In the genomic region with DNA sequence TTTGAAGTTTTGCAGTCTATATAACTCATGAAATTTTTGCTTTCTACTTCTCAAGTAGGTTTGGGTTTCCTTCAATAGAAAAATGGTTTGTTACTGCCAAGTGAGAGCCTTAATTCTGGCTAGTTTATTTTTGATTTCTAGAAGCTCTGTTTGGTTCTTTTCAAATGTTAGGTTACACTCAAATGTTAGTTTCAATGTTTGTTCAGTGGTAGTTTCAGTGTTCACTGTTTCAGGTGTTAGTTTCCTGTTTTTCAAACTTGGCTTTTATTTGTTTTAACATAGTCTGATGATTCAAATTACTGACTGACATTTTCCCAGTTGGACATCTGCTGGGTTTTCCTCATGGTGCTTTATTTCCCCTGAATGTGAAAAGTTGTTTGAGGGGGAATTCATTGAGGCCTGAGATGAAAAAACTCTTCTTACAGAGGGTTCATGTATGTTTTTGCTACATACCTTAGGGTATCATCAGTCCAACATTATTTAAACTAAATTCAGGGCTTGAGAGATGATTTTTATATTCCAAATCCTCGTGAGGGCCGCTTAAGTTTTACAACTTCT, we compare ENCODE assay signal across 15 cellular contexts.
DNase-seq lines count a peak whose midpoint lies in the region; ATAC-seq, FAIRE-seq and TF ChIP-seq lines count a peak whose summit lies in the region.
"Had no signal": no experiment of that assay in that cellular context is flagged by ENCODE, and none has a peak within 500 bp of the region (broad histone marks: within the 10 kb centered on the region; RNA-seq: fewer than 3 reads in every experiment).

No MANE protein-coding gene starts in this region.

- in situ Hi-C loops in K562 (cut with MboI) = no loop called here

- WGBS in K562 (ENCODE audit: insufficient coverage, low coverage, missing lambda C conversion rate) = 93% methylated on average over 2 of the region's 2 CpGs

- peaks cover 4% of the 10 kb centered on the region for H3K36me3 Mint-ChIP-seq in activated T-cell treated with anti-CD3 and anti-CD28 coated beads, Interleukin-2, amount 50 U/mL, for 4 hours (ENCODE audit: insufficient read depth)
- H3K36me3 Mint-ChIP-seq in stimulated activated naive B cell treated with anti-CD40 and anti-IgM and Interleukin-4, amounts not matched to agents 10 μg/mL and 1 μg/mL and 100 μg/mL, for 72 hours = peaks cover 7 to 34% of the 10 kb centered on the region in 2 donors

- H3K4me1 ChIP-seq in SJCRH30 (peaks cover 42% of the 10 kb centered on the region), K562 (replicated peaks in 1 of 2; ENCODE audit: control insufficient read depth in 2 of 2, insufficient read depth in 2 of 2, low read length in 2 of 2) (peaks cover 9 to 25% of the 10 kb centered on the region in 2 experiments)

- H3K9ac ChIP-seq in K562 (ENCODE audit: insufficient read depth in 1 of 2, low read depth in 2 of 2, low read length in 2 of 2) = no peak overlapping the region

- TF ChIP-seq CTCF in K562 (IDR thresholded peaks at IDR 0.05 in 2 of 3, conservative IDR thresholded peaks at IDR 0.05 in 1 of 3; ENCODE audit: insufficient read depth in 2 of 3, low read depth in 1 of 3, low read length in 3 of 3) (no peak), omental fat pad (IDR thresholded peaks at IDR 0.05) (no peak)

- CTCF ChIA-PET in K562 (lab: Yijun Ruan, JAX; ENCODE audit: low intra/inter-chr PET ratio) = no interaction called here

- peaks cover 35% of the 10 kb centered on the region for H4K20me1 ChIP-seq in K562 (replicated peaks; ENCODE audit: control insufficient read depth, insufficient read depth, low read length)

- H3K4me3 Mint-ChIP-seq in activated T-cell treated with anti-CD3 and anti-CD28 coated beads, Interleukin-2, amount 50 U/mL, for 4 hours = no peak overlapping the region
- H3K4me3 Mint-ChIP-seq in stimulated activated naive B cell treated with anti-CD40 and anti-IgM and Interleukin-4, amounts not matched to agents 10 μg/mL and 1 μg/mL and 100 μg/mL, for 72 hours = peak overlapping the region; percentile 32 to 69

- TF ChIP-seq POLR2A in K562 (conservative IDR thresholded peaks at IDR 0.05) = no peak

- no peak overlapping the region for H3K4me2 ChIP-seq in K562 (ENCODE audit: insufficient read depth, low read length)

- no peaks in the 10 kb centered on the region for H3K9me1 ChIP-seq in K562 (ENCODE audit: control insufficient read depth, insufficient read depth, low read length)

- no peaks in the 10 kb centered on the region for H3K9me3 Mint-ChIP-seq in activated T-cell treated with anti-CD3 and anti-CD28 coated beads, Interleukin-2, amount 50 U/mL, for 4 hours
- peaks cover 0 to 5% of the 10 kb centered on the region in 2 donors for H3K9me3 Mint-ChIP-seq in stimulated activated naive B cell treated with anti-CD40 and anti-IgM and Interleukin-4, amounts not matched to agents 10 μg/mL and 1 μg/mL and 100 μg/mL, for 72 hours

- no peak for DNase-seq in activated T-cell treated with anti-CD3 and anti-CD28 coated beads, Interleukin-2, amount 50 U/mL, for 4 hours
- no peak for DNase-seq in activated T-cell treated with anti-CD3 and anti-CD28 coated beads, Interleukin-2, amount 50 U/mL, for 48 hours
- DNase-seq in SJCRH30 (no peak), K562 (ENCODE audit: extremely low read depth in 1 of 4, low spot score in 3 of 4) (no peak), NCI-H1930 (lab: John Stamatoyannopoulos, UW) (no peak), SKM-1 (lab: John Stamatoyannopoulos, UW; ENCODE audit: unreplicated experiment) (no peak), omental fat pad (ENCODE audit: low spot score) (no peak)
- DNase-seq in stimulated activated naive B cell treated with anti-CD40 and anti-IgM and Interleukin-4, amounts not matched to agents 10 μg/mL and 1 μg/mL and 100 μg/mL, for 72 hours = no peak
- DNase-seq: activated CD4-positive, alpha-beta T cell treated with anti-CD3 and anti-CD28 coated beads for 1 hour; activated gamma-delta T cell treated with Interleukin-2 at 50 U/mL for 16 hours; NCI-H1092; NK-92 treated with Interleukin-12 subunit alpha and Interleukin-12 subunit beta, amount 100 ng/mL, for 24 hours; spleen had no signal

- ATAC-seq in activated T-cell treated with anti-CD3 and anti-CD28 coated beads, Interleukin-2, amount 50 U/mL, for 4 hours = peak; percentile 21 to 39
- ATAC-seq in K562 (no peak), omental fat pad (ENCODE audit: low FRiP score) (no peak)
- peak in 1 of 2 donors; percentile 53 for ATAC-seq in stimulated activated naive B cell treated with anti-CD40 and anti-IgM and Interleukin-4, amounts not matched to agents 10 μg/mL and 1 μg/mL and 100 μg/mL, for 72 hours (replicated peaks)

- H3K9me3 ChIP-seq in SJCRH30 (replicated peaks) (no peaks in the 10 kb centered on the region), K562 (replicated peaks; ENCODE audit: control insufficient read depth, insufficient read depth, low read depth, low read length) (no peaks in the 10 kb centered on the region)

- POLR2A ChIA-PET in K562 (lab: Yijun Ruan, JAX) = interaction anchor here (1.0 to 1.3 kb wide), 3 partner anchors 15 to 1213 kb away, joined by 3 to 4 read pairs (median 3); no protein-coding TSS in a partner anchor

- no peak overlapping the region for H3K4me3 ChIP-seq in SJCRH30
- no peak overlapping the region for H3K4me3 ChIP-seq in K562
- H3K4me3 ChIP-seq: spleen had no signal

- H3K27ac Mint-ChIP-seq in stimulated activated naive B cell treated with anti-CD40 and anti-IgM and Interleukin-4, amounts not matched to agents 10 μg/mL and 1 μg/mL and 100 μg/mL, for 72 hours = peak overlapping the region; percentile 82
- H3K27ac Mint-ChIP-seq: progenitor cell of endocrine pancreas had no signal

- H3K27me3 ChIP-seq in SJCRH30 (no peaks in the 10 kb centered on the region), K562 (ENCODE audit: control insufficient read depth in 2 of 2, insufficient read depth in 2 of 2, low read length in 2 of 2) (no peaks in the 10 kb centered on the region)
- H3K27me3 ChIP-seq: spleen had no signal

- no peak overlapping the region for H2AFZ ChIP-seq in K562 (ENCODE audit: low read depth, low read length)

- H3K4me1 Mint-ChIP-seq in activated T-cell treated with anti-CD3 and anti-CD28 coated beads, Interleukin-2, amount 50 U/mL, for 4 hours (ENCODE audit: low read depth) = peaks cover 95% of the 10 kb centered on the region
- H3K4me1 Mint-ChIP-seq in stimulated activated naive B cell treated with anti-CD40 and anti-IgM and Interleukin-4, amounts not matched to agents 10 μg/mL and 1 μg/mL and 100 μg/mL, for 72 hours = peaks cover 69 to 92% of the 10 kb centered on the region in 2 donors

- no peaks in the 10 kb centered on the region for H3K36me3 ChIP-seq in SJCRH30
- H3K36me3 ChIP-seq in K562 (ENCODE audit: control insufficient read depth, insufficient read depth, low read length) = no peaks in the 10 kb centered on the region
- H3K36me3 ChIP-seq: spleen had no signal

- H3K27ac ChIP-seq in SJCRH30 (0 out of 2 replicates have a peak overlapping the region, but pooled peaks have one; percentile 5), K562 (ENCODE audit: extremely low read depth, low read depth, low read length) (no peak overlapping the region)

- TF ChIP-seq EP300 in K562 (IDR thresholded peaks at IDR 0.05; ENCODE audit: low read length) = no peak

- BruUV-seq in K562 (replicated peaks; lab: Mats Ljungman, UMichigan) = no TSS peak

- peaks cover 87% of the 10 kb centered on the region for H3K79me2 ChIP-seq in K562 (ENCODE audit: control insufficient read depth, insufficient read depth, low read length)

- intact Hi-C loops in K562 (cut with micrococcal nuclease) = no loop called here

- H3K27me3 Mint-ChIP-seq in activated T-cell treated with anti-CD3 and anti-CD28 coated beads, Interleukin-2, amount 50 U/mL, for 4 hours (ENCODE audit: low read depth) = no peaks in the 10 kb centered on the region
- H3K27me3 Mint-ChIP-seq in stimulated activated naive B cell treated with anti-CD40 and anti-IgM and Interleukin-4, amounts not matched to agents 10 μg/mL and 1 μg/mL and 100 μg/mL, for 72 hours = no peaks in the 10 kb centered on the region
- H3K27me3 Mint-ChIP-seq: progenitor cell of endocrine pancreas had no signal

- FAIRE-seq in K562 (lab: Jason Lieb, UNC) = no peak
- FAIRE-seq: G401.6 had no signal

- TF ChIP-seq RAD21 in K562 (CRISPR knock-in tag; conservative IDR thresholded peaks at IDR 0.05 in 1 of 2, IDR thresholded peaks at IDR 0.05 in 1 of 2) = no peak

TF ChIP-seq in K562, 482 proteins besides CTCF, POLR2A, EP300 and RAD21:
- TF ChIP-seq ZNF41 (CRISPR knock-in tag; conservative IDR thresholded peaks at IDR 0.05) (peak; percentile 100), CBX3 (IDR thresholded peaks at IDR 0.05; ENCODE audit: borderline replicate concordance in 1 of 2, low read length in 2 of 2) (peak in 1 of 2 experiments; percentile 70; a peak in 1 of 3 replicates), TCFL5 (CRISPR knock-in tag; conservative IDR thresholded peaks at IDR 0.05) (no peak)
- TF ChIP-seq, protein P1, sequence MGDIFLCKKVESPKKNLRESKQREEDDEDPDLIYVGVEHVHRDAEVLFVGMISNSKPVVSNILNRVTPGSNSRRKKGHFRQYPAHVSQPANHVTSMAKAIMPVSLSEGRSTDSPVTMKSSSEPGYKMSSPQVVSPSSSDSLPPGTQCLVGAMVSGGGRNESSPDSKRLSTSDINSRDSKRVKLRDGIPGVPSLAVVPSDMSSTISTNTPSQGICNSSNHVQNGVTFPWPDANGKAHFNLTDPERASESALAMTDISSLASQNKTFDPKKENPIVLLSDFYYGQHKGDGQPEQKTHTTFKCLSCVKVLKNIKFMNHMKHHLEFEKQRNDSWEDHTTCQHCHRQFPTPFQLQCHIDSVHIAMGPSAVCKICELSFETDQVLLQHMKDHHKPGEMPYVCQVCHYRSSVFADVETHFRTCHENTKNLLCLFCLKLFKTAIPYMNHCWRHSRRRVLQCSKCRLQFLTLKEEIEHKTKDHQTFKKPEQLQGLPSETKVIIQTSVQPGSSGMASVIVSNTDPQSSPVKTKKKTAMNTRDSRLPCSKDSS (IDR thresholded peaks at IDR 0.05; ENCODE audit: low read depth, partially characterized antibody) = peak; percentile 51

Comparison
In these comparisons a context has a peak if more than half of its experiments do, and no peak if none do; other contexts are left out.
1. ATAC-seq: peak in activated T-cell treated with anti-CD3 and anti-CD28 coated beads, Interleukin-2, amount 50 U/mL, for 4 hours (2 of 2); none in K562 (single experiment) and omental fat pad (single experiment).